10 cellular contexts compared by ENCODE assay signal in genomic region chr3:46968783-46969428, GRCh38. TPM values are rescaled to one million over a fixed set of nuclear protein-coding genes. Genes with fewer than 3 reads are reported as not detected.
DNase-seq lines count a peak whose midpoint lies in the region; ATAC-seq and TF ChIP-seq lines count a peak whose summit lies in the region.
"Had no signal": no experiment of that assay in that cellular context is flagged by ENCODE, and none has a peak within 500 bp of the region (broad histone marks: within the 10 kb centered on the region; RNA-seq: fewer than 3 reads in every experiment).

No MANE protein-coding gene starts in this region.

- DNase-seq in activated naive CD8-positive, alpha-beta T cell treated with anti-CD3 and anti-CD28 coated beads, Interleukin-2, amount 50 U/mL, for 24 hours = no peak
- no peak for DNase-seq in activated CD8-positive, alpha-beta T cell treated with anti-CD3 and anti-CD28 coated beads for 36 hours
- DNase-seq in memory B cell (ENCODE audit: low spot score in 2 of 2) = no peak
- no peak for DNase-seq in type B pancreatic cell (ENCODE audit: extremely low spot score, unreplicated experiment)
- no peak for DNase-seq in mesenteric fat pad (ENCODE audit: low spot score)
- DNase-seq in mucosa of gallbladder (ENCODE audit: low spot score) = no peak
- DNase-seq in stimulated activated CD4-positive, alpha-beta T cell treated with anti-CD3 and anti-CD28 coated beads, Interleukin-2, amount 100 ng/mL, for 24 hours = no peak
- DNase-seq: DMS79, SIG-M5 had no signal

- POLR2A ChIA-PET in activated CD8-positive, alpha-beta T cell treated with anti-CD3 and anti-CD28 coated beads for 36 hours (lab: Charles Lee) = interaction anchor here (0.8 to 7.3 kb wide), 4 partner anchors 10 to 15 kb away, joined by 3 to 40 read pairs (median 10); partner anchors contain the start of gene NBEAL2

- peak overlapping the region; percentile 50 for H3K27ac Mint-ChIP-seq in activated naive CD8-positive, alpha-beta T cell
- H3K27ac Mint-ChIP-seq in activated naive CD8-positive, alpha-beta T cell treated with anti-CD3 and anti-CD28 coated beads, Interleukin-2, amount 50 U/mL, for 24 hours = no peak overlapping the region
- H3K27ac Mint-ChIP-seq in activated CD8-positive, alpha-beta T cell treated with anti-CD3 and anti-CD28 coated beads for 36 hours = peak overlapping the region; percentile 59
- H3K27ac Mint-ChIP-seq in memory B cell (peak overlapping the region; percentile 45), type B pancreatic cell (peak overlapping the region; percentile 64)

- intact Hi-C loops in activated CD8-positive, alpha-beta T cell treated with anti-CD3 and anti-CD28 coated beads for 36 hours (cut with micrococcal nuclease) = no loop called here

- no peaks in the 10 kb centered on the region for H3K27me3 Mint-ChIP-seq in activated naive CD8-positive, alpha-beta T cell
- no peaks in the 10 kb centered on the region for H3K27me3 Mint-ChIP-seq in activated naive CD8-positive, alpha-beta T cell treated with anti-CD3 and anti-CD28 coated beads, Interleukin-2, amount 50 U/mL, for 24 hours
- no peaks in the 10 kb centered on the region for H3K27me3 Mint-ChIP-seq in activated CD8-positive, alpha-beta T cell treated with anti-CD3 and anti-CD28 coated beads for 36 hours
- H3K27me3 Mint-ChIP-seq in memory B cell = no peaks in the 10 kb centered on the region
- no peaks in the 10 kb centered on the region for H3K27me3 Mint-ChIP-seq in type B pancreatic cell

- no peak for TF ChIP-seq CTCF in activated CD8-positive, alpha-beta T cell treated with anti-CD3 and anti-CD28 coated beads for 36 hours (IDR thresholded peaks at IDR 0.05)
- TF ChIP-seq CTCF in type B pancreatic cell (conservative IDR thresholded peaks at IDR 0.05) = no peak

- H3K36me3 Mint-ChIP-seq in activated naive CD8-positive, alpha-beta T cell = peaks cover 7% of the 10 kb centered on the region
- H3K36me3 Mint-ChIP-seq in activated naive CD8-positive, alpha-beta T cell treated with anti-CD3 and anti-CD28 coated beads, Interleukin-2, amount 50 U/mL, for 24 hours (ENCODE audit: low read depth) = peaks cover 42% of the 10 kb centered on the region
- H3K36me3 Mint-ChIP-seq in activated CD8-positive, alpha-beta T cell treated with anti-CD3 and anti-CD28 coated beads for 36 hours (ENCODE audit: low read depth) = peaks cover 50% of the 10 kb centered on the region
- H3K36me3 Mint-ChIP-seq in memory B cell (peaks cover 11% of the 10 kb centered on the region), type B pancreatic cell (peaks cover 16% of the 10 kb centered on the region)

- no peaks in the 10 kb centered on the region for H3K9me3 Mint-ChIP-seq in activated naive CD8-positive, alpha-beta T cell (ENCODE audit: low read depth)
- no peaks in the 10 kb centered on the region for H3K9me3 Mint-ChIP-seq in activated naive CD8-positive, alpha-beta T cell treated with anti-CD3 and anti-CD28 coated beads, Interleukin-2, amount 50 U/mL, for 24 hours
- no peaks in the 10 kb centered on the region for H3K9me3 Mint-ChIP-seq in activated CD8-positive, alpha-beta T cell treated with anti-CD3 and anti-CD28 coated beads for 36 hours
- H3K9me3 Mint-ChIP-seq in memory B cell (no peaks in the 10 kb centered on the region), type B pancreatic cell (no peaks in the 10 kb centered on the region)

- no peak for ATAC-seq in activated naive CD8-positive, alpha-beta T cell treated with anti-CD3 and anti-CD28 coated beads, Interleukin-2, amount 50 U/mL, for 24 hours
- ATAC-seq in activated CD8-positive, alpha-beta T cell treated with anti-CD3 and anti-CD28 coated beads for 36 hours = no peak
- ATAC-seq in memory B cell (ENCODE audit: low read depth) = no peak

- CTCF ChIA-PET in activated CD8-positive, alpha-beta T cell treated with anti-CD3 and anti-CD28 coated beads for 36 hours (lab: Charles Lee) = no interaction called here

- H3K4me3 Mint-ChIP-seq in activated naive CD8-positive, alpha-beta T cell = no peak overlapping the region
- no peak overlapping the region for H3K4me3 Mint-ChIP-seq in activated naive CD8-positive, alpha-beta T cell treated with anti-CD3 and anti-CD28 coated beads, Interleukin-2, amount 50 U/mL, for 24 hours
- H3K4me3 Mint-ChIP-seq in activated CD8-positive, alpha-beta T cell treated with anti-CD3 and anti-CD28 coated beads for 36 hours = no peak overlapping the region
- H3K4me3 Mint-ChIP-seq in memory B cell = no peak overlapping the region
- H3K4me3 Mint-ChIP-seq in type B pancreatic cell = no peak overlapping the region

- H3K4me1 Mint-ChIP-seq in activated naive CD8-positive, alpha-beta T cell (ENCODE audit: low read depth) = peaks cover 84% of the 10 kb centered on the region
- H3K4me1 Mint-ChIP-seq in activated naive CD8-positive, alpha-beta T cell treated with anti-CD3 and anti-CD28 coated beads, Interleukin-2, amount 50 U/mL, for 24 hours = peaks cover 90% of the 10 kb centered on the region
- H3K4me1 Mint-ChIP-seq in activated CD8-positive, alpha-beta T cell treated with anti-CD3 and anti-CD28 coated beads for 36 hours (ENCODE audit: low read depth) = peaks cover 83% of the 10 kb centered on the region
- H3K4me1 Mint-ChIP-seq in memory B cell (peaks cover 59% of the 10 kb centered on the region), type B pancreatic cell (ENCODE audit: unreplicated experiment) (peaks cover 48% of the 10 kb centered on the region)

RNA-seq across cellular contexts. Expression of gene CCDC12, which starts 7.6 kb away (rescaled TPM):
- total RNA-seq in activated CD8-positive, alpha-beta T cell treated with anti-CD3 and anti-CD28 coated beads for 36 hours = 10 to 100 TPM; 51.2 to 51.6 TPM
- 46.7 and 49.7 TPM in 2 replicates for total RNA-seq in type B pancreatic cell (ENCODE audit: low replicate concordance)
- 33.1 TPM for total RNA-seq in mesenteric fat pad
- 50.0 TPM for total RNA-seq in mucosa of gallbladder

RNA-seq across cellular contexts. Expression of gene NBEAL2, which starts 10.6 kb away (rescaled TPM):
- 10 to 100 TPM; 58.9 to 63.7 TPM for total RNA-seq in activated CD8-positive, alpha-beta T cell treated with anti-CD3 and anti-CD28 coated beads for 36 hours
- total RNA-seq in type B pancreatic cell (ENCODE audit: low replicate concordance) (115 and 241 TPM in 2 replicates), mesenteric fat pad (42.9 TPM), mucosa of gallbladder (150 TPM)
